21 cellular contexts compared by ENCODE assay signal in the genomic region with DNA sequence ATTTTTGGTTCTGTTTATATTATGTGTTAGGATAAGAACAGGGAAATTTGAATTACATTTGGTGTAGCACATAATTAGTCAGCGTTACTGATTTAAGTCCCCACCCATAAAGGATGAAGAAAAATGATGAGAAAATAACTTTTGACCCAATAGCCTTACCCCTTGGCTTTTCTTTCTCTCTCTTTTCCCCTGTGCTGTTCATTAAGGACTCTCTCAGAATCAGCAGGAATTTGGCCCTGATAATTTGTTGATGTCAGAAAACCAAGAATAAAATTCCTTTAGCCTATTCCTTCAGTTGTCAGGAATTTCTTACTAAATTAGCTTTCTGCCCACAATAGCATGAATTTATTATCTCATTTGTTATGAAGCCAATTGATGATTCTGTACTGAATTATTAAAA. TPM values are rescaled to one million over a fixed set of nuclear protein-coding genes. Genes with fewer than 3 reads are reported as not detected.
A peak's percentile ranks its signal among the peaks of the same experiment; 100 is the strongest.
DNase-seq lines count a peak whose midpoint lies in the region; ATAC-seq and TF ChIP-seq lines count a peak whose summit lies in the region.
"Had no signal": no experiment of that assay in that cellular context is flagged by ENCODE, and none has a peak within 500 bp of the region (broad histone marks: within the 10 kb centered on the region; RNA-seq: fewer than 3 reads in every experiment).

No MANE protein-coding gene starts in this region.

- no peak for TF ChIP-seq EP300 in sigmoid colon (IDR thresholded peaks at IDR 0.05)

- peaks cover 0 to 80% (median 58%) of the 10 kb centered on the region in 4 donors for H3K4me1 ChIP-seq in sigmoid colon
- H3K4me1 ChIP-seq in upper lobe of right lung: peaks cover 11% of the 10 kb centered on the region

- no peaks in the 10 kb centered on the region for H3K9me3 Mint-ChIP-seq in T-cell
- H3K9me3 Mint-ChIP-seq: stimulated activated memory B cell treated with anti-CD40 and anti-IgM and Interleukin-4, amounts not matched to agents 10 μg/mL and 1 μg/mL and 100 μg/mL, for 72 hours had no signal

- POLR2A ChIA-PET in T-cell (lab: Charles Lee): no interaction called here

- TF ChIP-seq CTCF in sigmoid colon (IDR thresholded peaks at IDR 0.05) (no peak), upper lobe of right lung (IDR thresholded peaks at IDR 0.05) (no peak)

- H3K27ac ChIP-seq in sigmoid colon (peak overlapping the region in 3 of 4 donors; percentile 42 to 72 (median 58)), upper lobe of right lung (no peak overlapping the region)
- H3K27ac ChIP-seq: VCaP had no signal

- no peak for TF ChIP-seq POLR2A in sigmoid colon (IDR thresholded peaks at IDR 0.05)

- H3K4me1 Mint-ChIP-seq in T-cell: peaks cover 45 to 53% (median 45%) of the 10 kb centered on the region in 3 donors
- H3K4me1 Mint-ChIP-seq: stimulated activated memory B cell treated with anti-CD40 and anti-IgM and Interleukin-4, amounts not matched to agents 10 μg/mL and 1 μg/mL and 100 μg/mL, for 72 hours had no signal

- H3K36me3 ChIP-seq in sigmoid colon (no peaks in the 10 kb centered on the region), upper lobe of right lung (no peaks in the 10 kb centered on the region)

- ATAC-seq in T-cell (replicated peaks in 1 of 4): no peak
- ATAC-seq in HG03457 (IDR thresholded peaks at IDR 0.05; ENCODE audit: unreplicated experiment): no peak
- ATAC-seq in upper lobe of right lung: no peak
- no peak for ATAC-seq in GM19035 (IDR thresholded peaks at IDR 0.05; ENCODE audit: unreplicated experiment)
- ATAC-seq in HG02759 (IDR thresholded peaks at IDR 0.05; ENCODE audit: unreplicated experiment): no peak
- ATAC-seq: K562; PC-3; stimulated activated memory B cell treated with anti-CD40 and anti-IgM and Interleukin-4, amounts not matched to agents 10 μg/mL and 1 μg/mL and 100 μg/mL, for 72 hours had no signal

- peak overlapping the region; percentile 12 to 51 for H3K27ac Mint-ChIP-seq in T-cell
- H3K27ac Mint-ChIP-seq: stimulated activated memory B cell treated with anti-CD40 and anti-IgM and Interleukin-4, amounts not matched to agents 10 μg/mL and 1 μg/mL and 100 μg/mL, for 72 hours had no signal

- no peaks in the 10 kb centered on the region for H3K36me3 Mint-ChIP-seq in T-cell
- H3K36me3 Mint-ChIP-seq: stimulated activated memory B cell treated with anti-CD40 and anti-IgM and Interleukin-4, amounts not matched to agents 10 μg/mL and 1 μg/mL and 100 μg/mL, for 72 hours had no signal

- no peak overlapping the region for H3K4me3 Mint-ChIP-seq in T-cell
- H3K4me3 Mint-ChIP-seq: stimulated activated memory B cell treated with anti-CD40 and anti-IgM and Interleukin-4, amounts not matched to agents 10 μg/mL and 1 μg/mL and 100 μg/mL, for 72 hours had no signal

- H3K9me3 ChIP-seq in sigmoid colon (no peaks in the 10 kb centered on the region), upper lobe of right lung (no peaks in the 10 kb centered on the region)

- no peaks in the 10 kb centered on the region for H3K27me3 ChIP-seq in sigmoid colon
- H3K27me3 ChIP-seq in upper lobe of right lung: no peaks in the 10 kb centered on the region

- no peaks in the 10 kb centered on the region for H3K27me3 Mint-ChIP-seq in T-cell

- H3K4me3 ChIP-seq in sigmoid colon (no peak overlapping the region), upper lobe of right lung (no peak overlapping the region)
- H3K4me3 ChIP-seq: K562 had no signal

- 55 to 60% methylated on average over 1 of the region's 1 CpG for WGBS in sigmoid colon, 2 donors

- DNase-seq in EH (ENCODE audit: low read depth): peak; percentile 65
- no peak for DNase-seq in T-cell
- peak; percentile 73 for DNase-seq in fibroblast of peridontal ligament (ENCODE audit: extremely low read depth)
- no peak for DNase-seq in sigmoid colon
- DNase-seq in upper lobe of right lung: no peak
- DNase-seq: activated CD4-positive, alpha-beta T cell treated with anti-CD3 and anti-CD28 coated beads, Interleukin-2, amount 50 U/mL, for 4 hours; amygdala; cerebellar nuclear complex; effector CD8-positive, alpha-beta T cell; MV-4-11; NCI-H187 treated with DMSO at 0.1 percent for 48 hours; PC-3; posterior cingulate gyrus; stimulated activated CD4-positive, alpha-beta T cell treated with anti-CD3 and anti-CD28 coated beads, Interleukin-1b, Interleukin-23, amount 100 ng/mL, for 48 hours; T-helper 2 cell had no signal

- intact Hi-C loops in sigmoid colon (cut with DNase I): no loop called here
- intact Hi-C loops in upper lobe of right lung (cut with DNase I): no loop called here

- CTCF ChIA-PET in T-cell (lab: Charles Lee): interaction anchor here in 1 of 2 donors (1.0 kb wide), 1 partner anchor 13 kb away, joined by 3 read pairs; no protein-coding TSS in a partner anchor

RNA-seq across cellular contexts. Expression of gene PLCB1, which starts 18.5 kb away (rescaled TPM):
- total RNA-seq in T-cell (10 to 100 TPM in 2 of 5 donors, 1 to 10 TPM in 3; 3.3 to 15.1 (median 7.4) TPM), sigmoid colon (100 to 1,000 TPM in 2 of 4 donors, 10 to 100 TPM in 2; 86.7 to 117 (median 102) TPM), upper lobe of right lung (12.4 TPM)
- polyA plus RNA-seq in sigmoid colon: 1 to 10 TPM in 2 of 3 donors, under 1 TPM in 1; 0.92 to 3.6 (median 3.4) TPM

Comparison
In these comparisons a context has a peak if more than half of its experiments do, and no peak if none do; other contexts are left out.
1. DNase-seq: peak in EH (single experiment) and fibroblast of peridontal ligament (single experiment); none in T-cell (0 of 34), sigmoid colon (single experiment) and upper lobe of right lung (single experiment).